ENCODE assay signal across 9 cellular contexts in the genomic region with DNA sequence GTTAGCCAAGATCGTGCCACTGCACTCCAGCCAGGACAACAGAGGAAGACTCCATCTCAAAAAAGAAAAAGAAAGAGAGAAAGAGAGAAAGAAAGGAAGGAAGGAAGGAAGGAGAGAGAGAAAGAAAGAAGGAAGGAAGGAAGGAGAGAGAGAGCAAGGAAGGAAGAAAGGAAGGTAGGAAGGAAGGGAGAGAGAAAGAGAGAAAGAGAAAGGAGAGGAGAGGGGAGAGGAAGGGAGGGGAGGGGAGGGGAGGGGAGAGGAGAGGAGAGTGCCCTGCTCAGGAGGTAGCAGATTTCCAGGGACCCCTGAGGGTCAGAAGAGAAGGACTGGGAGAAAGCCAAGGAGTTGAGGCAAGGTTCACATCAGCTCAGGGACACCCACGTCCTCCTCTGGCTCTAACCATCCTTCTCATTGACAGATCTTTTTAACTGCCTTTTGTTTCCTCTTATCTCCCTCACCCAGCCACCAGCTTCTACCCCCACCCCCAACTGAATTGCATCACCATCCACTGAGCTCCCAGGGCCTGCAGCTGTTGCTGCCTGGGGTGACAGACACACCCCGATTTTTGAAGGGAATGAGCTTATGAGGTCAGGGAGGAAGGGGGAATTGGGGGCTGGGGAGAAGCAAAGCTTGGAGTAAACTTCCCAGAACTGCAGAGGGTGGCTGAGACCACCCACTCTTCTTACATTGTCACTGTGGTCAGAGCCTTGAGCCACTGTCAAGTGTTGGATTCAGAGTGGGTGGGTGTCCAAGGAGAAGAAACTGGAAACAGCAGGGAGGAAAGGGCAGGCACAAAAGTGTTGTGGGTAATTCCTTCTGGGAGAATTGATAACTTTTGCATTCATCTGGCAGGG.
DNase-seq lines count a peak whose midpoint lies in the region; ATAC-seq and TF ChIP-seq lines count a peak whose summit lies in the region.
"Had no signal": no experiment of that assay in that cellular context is flagged by ENCODE, and none has a peak within 500 bp of the region (broad histone marks: within the 10 kb centered on the region; RNA-seq: fewer than 3 reads in every experiment).

No MANE protein-coding gene starts in this region.

- no peak for TF ChIP-seq POLR2A in gastroesophageal sphincter (IDR thresholded peaks at IDR 0.05)
- TF ChIP-seq POLR2A in sigmoid colon (IDR thresholded peaks at IDR 0.05), result no peak

- H3K4me1 ChIP-seq in RWPE2 (ENCODE audit: insufficient read depth, poor library complexity, severe bottlenecking) (no peaks in the 10 kb centered on the region), gastroesophageal sphincter (peaks cover 14 to 43% (median 17%) of the 10 kb centered on the region in 3 donors), sigmoid colon (peaks cover 0 to 39% (median 9%) of the 10 kb centered on the region in 4 donors)

- intact Hi-C loops in sigmoid colon (cut with DNase I), result no loop called here

- WGBS in gastroesophageal sphincter (ENCODE audit: low coverage in 1 of 2), 2 donors, result 100% methylated on average over 1 of the region's 3 CpGs
- 27 to 42% methylated on average over 3 of the region's 3 CpGs for WGBS in sigmoid colon, 2 donors

- H3K27me3 ChIP-seq in RWPE2 (ENCODE audit: insufficient read depth, poor library complexity, severe bottlenecking) (no peaks in the 10 kb centered on the region), gastroesophageal sphincter (no peaks in the 10 kb centered on the region), sigmoid colon (no peaks in the 10 kb centered on the region)
- H3K27me3 ChIP-seq: cardiac muscle cell had no signal

- 0 out of 3 replicates have a peak, but pooled peaks have one; percentile 42 for ATAC-seq in RWPE2 (ENCODE audit: low read depth)
- ATAC-seq in gastroesophageal sphincter, result peak; percentile 32
- no peak for ATAC-seq in HG02938 (IDR thresholded peaks at IDR 0.05; ENCODE audit: unreplicated experiment)
- no peak for ATAC-seq in GM21576 (IDR thresholded peaks at IDR 0.05; ENCODE audit: unreplicated experiment)

- DNase-seq in NCI-H146 (lab: John Stamatoyannopoulos, UW) (peak; percentile 9), NCI-H146 treated with DMSO at 0.1 percent for 48 hours (lab: John Stamatoyannopoulos, UW; ENCODE audit: unreplicated experiment) (no peak), RWPE2 (ENCODE audit: low spot score) (no peak), sigmoid colon (peak; percentile 76), COLO829 (ENCODE audit: low spot score) (no peak)

- TF ChIP-seq CTCF in RWPE2 (IDR thresholded peaks at IDR 0.05; ENCODE audit: poor library complexity, severe bottlenecking), result no peak
- no peak for TF ChIP-seq CTCF in gastroesophageal sphincter (IDR thresholded peaks at IDR 0.05)
- TF ChIP-seq CTCF in sigmoid colon (IDR thresholded peaks at IDR 0.05), result no peak

- H3K4me3 ChIP-seq in RWPE2 (ENCODE audit: severe bottlenecking) (no peak overlapping the region), gastroesophageal sphincter (no peak overlapping the region), sigmoid colon (no peak overlapping the region)
- H3K4me3 ChIP-seq: cardiac muscle cell had no signal

- TF ChIP-seq EP300 in gastroesophageal sphincter (IDR thresholded peaks at IDR 0.05), result no peak
- no peak for TF ChIP-seq EP300 in sigmoid colon (IDR thresholded peaks at IDR 0.05)

- H3K9me3 ChIP-seq in RWPE2 (ENCODE audit: severe bottlenecking) (no peaks in the 10 kb centered on the region), gastroesophageal sphincter (no peaks in the 10 kb centered on the region), sigmoid colon (no peaks in the 10 kb centered on the region)

- H3K27ac ChIP-seq in RWPE2 (ENCODE audit: poor library complexity, severe bottlenecking), result no peak overlapping the region
- H3K27ac ChIP-seq in gastroesophageal sphincter, result peak overlapping the region in 1 of 4 donors; percentile 27
- H3K27ac ChIP-seq in sigmoid colon, result no peak overlapping the region
- H3K27ac ChIP-seq: cardiac muscle cell had no signal

- H3K36me3 ChIP-seq in RWPE2 (ENCODE audit: low read depth), result no peaks in the 10 kb centered on the region
- H3K36me3 ChIP-seq in gastroesophageal sphincter, result no peaks in the 10 kb centered on the region
- no peaks in the 10 kb centered on the region for H3K36me3 ChIP-seq in sigmoid colon
- H3K36me3 ChIP-seq: cardiac muscle cell had no signal

Comparison
In these comparisons a context has a peak if more than half of its experiments do, and no peak if none do; other contexts are left out.
1. DNase-seq: peak in NCI-H146 (single experiment) and sigmoid colon (single experiment); none in NCI-H146 treated with DMSO at 0.1 percent for 48 hours (single experiment), RWPE2 (single experiment) and COLO829 (single experiment).
2. ATAC-seq: peak in RWPE2 (single experiment) and gastroesophageal sphincter (single experiment); none in HG02938 (single experiment) and GM21576 (single experiment).